In the genomic region with DNA sequence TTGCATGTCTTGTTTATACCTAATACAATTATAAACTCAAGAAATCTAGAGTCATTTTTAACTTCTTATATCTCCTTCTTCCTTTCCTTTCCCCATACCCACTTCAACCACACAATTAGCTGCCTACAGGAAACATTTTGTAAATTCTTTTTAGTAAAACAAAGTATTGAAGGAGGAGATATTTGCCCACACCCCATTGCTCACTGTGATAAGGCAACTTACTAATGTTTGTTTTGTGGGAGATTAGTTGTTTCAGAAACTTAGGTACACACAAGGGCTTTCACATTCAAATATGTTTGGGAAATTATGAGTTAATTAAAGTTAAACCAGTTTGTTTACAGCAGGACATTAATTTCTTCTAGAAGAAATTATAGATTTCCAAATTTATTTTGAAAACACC, we compare ENCODE assay signal across 24 cellular contexts.
DNase-seq lines count a peak whose midpoint lies in the region; ATAC-seq and TF ChIP-seq lines count a peak whose summit lies in the region.
"Had no signal": no experiment of that assay in that cellular context is flagged by ENCODE, and none has a peak within 500 bp of the region (broad histone marks: within the 10 kb centered on the region; RNA-seq: fewer than 3 reads in every experiment).

No MANE protein-coding gene starts in this region.

- peaks cover 28% of the 10 kb centered on the region for H3K4me1 ChIP-seq in Loucy (ENCODE audit: insufficient read depth, low read length, poor library complexity, severe bottlenecking)
- H3K4me1 ChIP-seq in body of pancreas: peaks cover 48% of the 10 kb centered on the region
- H3K4me1 ChIP-seq in left lung: no peaks in the 10 kb centered on the region
- peaks cover 0 to 10% (median 0%) of the 10 kb centered on the region in 4 donors for H3K4me1 ChIP-seq in upper lobe of left lung
- no peaks in the 10 kb centered on the region for H3K4me1 ChIP-seq in right cardiac atrium (ENCODE audit: control insufficient read depth, insufficient read depth, low read length)
- H3K4me1 ChIP-seq: colonic mucosa, HAP-1, neural progenitor cell had no signal

- no peaks in the 10 kb centered on the region for H3K9me2 ChIP-seq in Loucy (replicated peaks; ENCODE audit: low read depth, low read length)

- peak overlapping the region; percentile 21 to 74 (median 64) for H3K27ac ChIP-seq in body of pancreas
- peak overlapping the region; percentile 47 to 71 for H3K27ac ChIP-seq in left lung
- H3K27ac ChIP-seq in upper lobe of left lung: peak overlapping the region in 3 of 4 donors; percentile 9 to 71 (median 44)
- H3K27ac ChIP-seq in right cardiac atrium (ENCODE audit: low read length): no peak overlapping the region
- H3K27ac ChIP-seq: BLaER1, cardiac muscle cell, colonic mucosa, neural progenitor cell, RWPE1 had no signal

- intact Hi-C loops in body of pancreas (cut with DNase I): no loop called here
- intact Hi-C loops in left lung (cut with DNase I): no loop called here
- intact Hi-C loops in right cardiac atrium (cut with DNase I): no loop called here

- H3K79me2 ChIP-seq in Loucy (ENCODE audit: insufficient read depth, low read length): no peaks in the 10 kb centered on the region

- no peaks in the 10 kb centered on the region for H3F3A ChIP-seq in Loucy (ENCODE audit: low read depth)

- TF ChIP-seq POLR2A in body of pancreas (IDR thresholded peaks at IDR 0.05) (no peak), upper lobe of left lung (IDR thresholded peaks at IDR 0.05) (no peak)

- H3K4me3 ChIP-seq in Loucy (ENCODE audit: low read length, poor library complexity, severe bottlenecking): no peak overlapping the region
- H3K4me3 ChIP-seq in body of pancreas: no peak overlapping the region
- H3K4me3 ChIP-seq in left lung: no peak overlapping the region
- no peak overlapping the region for H3K4me3 ChIP-seq in upper lobe of left lung
- no peak overlapping the region for H3K4me3 ChIP-seq in right cardiac atrium (ENCODE audit: low read length)
- H3K4me3 ChIP-seq: BLaER1, cardiac muscle cell, colonic mucosa, HAP-1, neural progenitor cell had no signal

- H3K27me3 ChIP-seq in Loucy (ENCODE audit: insufficient read depth, low read length, poor library complexity, severe bottlenecking) (no peaks in the 10 kb centered on the region), body of pancreas (no peaks in the 10 kb centered on the region), left lung (no peaks in the 10 kb centered on the region), upper lobe of left lung (no peaks in the 10 kb centered on the region), right cardiac atrium (ENCODE audit: control insufficient read depth, insufficient read depth) (no peaks in the 10 kb centered on the region)
- H3K27me3 ChIP-seq: BLaER1, cardiac muscle cell, colonic mucosa, neural progenitor cell had no signal

- no peaks in the 10 kb centered on the region for H3K9me3 ChIP-seq in Loucy (ENCODE audit: insufficient read depth, low read depth, low read length)
- no peaks in the 10 kb centered on the region for H3K9me3 ChIP-seq in body of pancreas
- no peaks in the 10 kb centered on the region for H3K9me3 ChIP-seq in left lung
- H3K9me3 ChIP-seq in upper lobe of left lung: no peaks in the 10 kb centered on the region
- no peaks in the 10 kb centered on the region for H3K9me3 ChIP-seq in right cardiac atrium (ENCODE audit: control insufficient read depth, low read length)
- H3K9me3 ChIP-seq: colonic mucosa, HAP-1 had no signal

- H2AFZ ChIP-seq in Loucy (ENCODE audit: low read length): no peak overlapping the region
- H2AFZ ChIP-seq: neural progenitor cell had no signal

- H4K20me1 ChIP-seq in Loucy (ENCODE audit: insufficient read depth, low read length, poor library complexity, severe bottlenecking): no peaks in the 10 kb centered on the region
- H4K20me1 ChIP-seq: BLaER1 had no signal

- TF ChIP-seq CTCF in Loucy (conservative IDR thresholded peaks at IDR 0.05; ENCODE audit: low read length) (no peak), body of pancreas (IDR thresholded peaks at IDR 0.05) (no peak), left lung (IDR thresholded peaks at IDR 0.05) (no peak), upper lobe of left lung (IDR thresholded peaks at IDR 0.05) (no peak)

- ATAC-seq in body of pancreas (no peak), left lung (peak; percentile 72), upper lobe of left lung (ENCODE audit: low FRiP score in 2 of 2) (no peak), GM21717 (IDR thresholded peaks at IDR 0.05; ENCODE audit: unreplicated experiment) (no peak), right cardiac atrium (no peak)
- ATAC-seq: activated CD8-positive, alpha-beta T cell treated with anti-CD3 and anti-CD28 coated beads, Interleukin-2, amount 10 ng/mL, durations not matched to agents 7 days and 5 days; activated naive CD4-positive, alpha-beta T cell treated with anti-CD3 and anti-CD28 coated beads, Interleukin-2, amount 50 U/mL, for 72 hours; effector memory CD8-positive, alpha-beta T cell; stimulated activated naive B cell treated with anti-CD40 and anti-IgM and Interleukin-4, amounts not matched to agents 10 μg/mL and 1 μg/mL and 100 μg/mL, for 72 hours had no signal

- H3K4me2 ChIP-seq in Loucy (ENCODE audit: low read depth, low read length, poor library complexity, severe bottlenecking): peak overlapping the region; percentile 28
- H3K4me2 ChIP-seq: BLaER1, neural progenitor cell had no signal

- TF ChIP-seq EP300 in upper lobe of left lung (IDR thresholded peaks at IDR 0.05): no peak

- DNase-seq in body of pancreas: peak in 1 of 4 donors; percentile 13
- no peak for DNase-seq in left lung
- DNase-seq in upper lobe of left lung: no peak
- no peak for DNase-seq in activated naive CD4-positive, alpha-beta T cell (lab: John Stamatoyannopoulos, UW)
- no peak for DNase-seq in right cardiac atrium
- DNase-seq: activated CD8-positive, alpha-beta T cell treated with anti-CD3 and anti-CD28 coated beads, Interleukin-2, amount 10 ng/mL, durations not matched to agents 7 days and 5 days; anterior cingulate cortex; colonic mucosa; effector memory CD8-positive, alpha-beta T cell; KG1; NCI-H1436; NCI-H446; NCI-H774; stimulated activated CD4-positive, alpha-beta T cell treated with anti-CD3 and anti-CD28 coated beads, Interleukin-15, amount 100 ng/mL, for 24 hours; stimulated activated naive B cell treated with anti-CD40 and anti-IgM and Interleukin-4, amounts not matched to agents 10 μg/mL and 1 μg/mL and 100 μg/mL, for 72 hours; T-helper 1 cell had no signal

- no peak overlapping the region for H3K9ac ChIP-seq in Loucy (ENCODE audit: low read depth, low read length, poor library complexity, severe bottlenecking)
- H3K9ac ChIP-seq: BLaER1, neural progenitor cell had no signal

- no peaks in the 10 kb centered on the region for H3K36me3 ChIP-seq in Loucy (ENCODE audit: insufficient read depth, low read length)
- H3K36me3 ChIP-seq in body of pancreas (replicated peaks in 1 of 2; ENCODE audit: insufficient read depth in 1 of 2, low read depth in 2 of 2): no peaks in the 10 kb centered on the region
- H3K36me3 ChIP-seq in left lung: no peaks in the 10 kb centered on the region
- H3K36me3 ChIP-seq in upper lobe of left lung: no peaks in the 10 kb centered on the region
- H3K36me3 ChIP-seq: BLaER1, cardiac muscle cell, colonic mucosa, HAP-1, neural progenitor cell had no signal
